ENCODE assay signal across 1 cellular context in genomic region chr10:119650692-119651513, GRCh38.
TF ChIP-seq lines count a peak whose summit lies in the region.

TSS of gene BAG3 (plus strand) at chr10:119651380. CDS start at chr10:119651676, 296 bp downstream.

TF ChIP-seq in K562, 482 proteins besides CTCF, POLR2A, EP300 and RAD21 (continued from another document and continues in another):
- TF ChIP-seq PRDM10 (IDR thresholded peaks at IDR 0.05; ENCODE audit: partially characterized antibody): no peak
- peak; percentile 30; the same call in 1 of the 2 replicates for TF ChIP-seq CTBP1 (IDR thresholded peaks at IDR 0.05; ENCODE audit: borderline replicate concordance)
- TF ChIP-seq ETV1 (tag; conservative IDR thresholded peaks at IDR 0.05; ENCODE audit: low read depth): peak; percentile 74
- TF ChIP-seq HSF4 (CRISPR knock-in tag; IDR thresholded peaks at IDR 0.05; ENCODE audit: borderline replicate concordance): no peak
- TF ChIP-seq ZNF764 (CRISPR knock-in tag; IDR thresholded peaks at IDR 0.05; ENCODE audit: low read depth): no peak
- TF ChIP-seq ETV5 (CRISPR knock-in tag; IDR thresholded peaks at IDR 0.05; ENCODE audit: low read depth): 0 out of 2 replicates have a peak, but pooled peaks have one; percentile 18
- no peak for TF ChIP-seq HINFP (tag; conservative IDR thresholded peaks at IDR 0.05; ENCODE audit: low read depth)
- TF ChIP-seq ZFX (CRISPR knock-in tag; IDR thresholded peaks at IDR 0.05): no peak
- TF ChIP-seq NFRKB (IDR thresholded peaks at IDR 0.05; ENCODE audit: low read depth): peak; percentile 71
- no peak for TF ChIP-seq ZNF347 (CRISPR knock-in tag; IDR thresholded peaks at IDR 0.05; ENCODE audit: low read depth)
- no peak for TF ChIP-seq XRCC4 (IDR thresholded peaks at IDR 0.05; ENCODE audit: extremely low read depth, insufficient read depth, insufficient read length)
- TF ChIP-seq CC2D1A (IDR thresholded peaks at IDR 0.05): no peak
- TF ChIP-seq CCNT2 (IDR thresholded peaks at IDR 0.05; ENCODE audit: borderline replicate concordance, extremely low read depth, insufficient read length, low read depth, low read length): peak; percentile 55
- TF ChIP-seq HNRNPK (IDR thresholded peaks at IDR 0.05; ENCODE audit: low read depth, low read length, poor library complexity, severe bottlenecking): no peak
- no peak for TF ChIP-seq LEF1 (IDR thresholded peaks at IDR 0.05)
- no peak for TF ChIP-seq MXI1 (IDR thresholded peaks at IDR 0.05; ENCODE audit: low read depth, low read length)
- no peak for TF ChIP-seq ZNF41 (CRISPR knock-in tag; conservative IDR thresholded peaks at IDR 0.05)
- no peak for TF ChIP-seq FOS (IDR thresholded peaks at IDR 0.05; ENCODE audit: extremely low read depth, insufficient read length)
- no peak for TF ChIP-seq XRCC5 (IDR thresholded peaks at IDR 0.05; ENCODE audit: low read depth, low read length)
- TF ChIP-seq TGIF2 (CRISPR knock-in tag; IDR thresholded peaks at IDR 0.05): no peak
- peak in 1 of 2 experiments; percentile 50; a peak in 1 of 4 replicates for TF ChIP-seq RCOR1 (IDR thresholded peaks at IDR 0.05; ENCODE audit: borderline replicate concordance in 1 of 2, low read depth in 2 of 2, low read length in 2 of 2)
- TF ChIP-seq TCF7 (IDR thresholded peaks at IDR 0.05; ENCODE audit: borderline replicate concordance): no peak
- no peak for TF ChIP-seq DMBX1 (CRISPR knock-in tag; IDR thresholded peaks at IDR 0.05; ENCODE audit: borderline replicate concordance)
- no peak for TF ChIP-seq ZNF766 (CRISPR knock-in tag; conservative IDR thresholded peaks at IDR 0.05)
- TF ChIP-seq, protein P1, sequence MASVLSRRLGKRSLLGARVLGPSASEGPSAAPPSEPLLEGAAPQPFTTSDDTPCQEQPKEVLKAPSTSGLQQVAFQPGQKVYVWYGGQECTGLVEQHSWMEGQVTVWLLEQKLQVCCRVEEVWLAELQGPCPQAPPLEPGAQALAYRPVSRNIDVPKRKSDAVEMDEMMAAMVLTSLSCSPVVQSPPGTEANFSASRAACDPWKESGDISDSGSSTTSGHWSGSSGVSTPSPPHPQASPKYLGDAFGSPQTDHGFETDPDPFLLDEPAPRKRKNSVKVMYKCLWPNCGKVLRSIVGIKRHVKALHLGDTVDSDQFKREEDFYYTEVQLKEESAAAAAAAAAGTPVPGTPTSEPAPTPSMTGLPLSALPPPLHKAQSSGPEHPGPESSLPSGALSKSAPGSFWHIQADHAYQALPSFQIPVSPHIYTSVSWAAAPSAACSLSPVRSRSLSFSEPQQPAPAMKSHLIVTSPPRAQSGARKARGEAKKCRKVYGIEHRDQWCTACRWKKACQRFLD (CRISPR knock-in tag; IDR thresholded peaks at IDR 0.05): 0 out of 2 replicates have a peak, but pooled peaks have one; percentile 62
- TF ChIP-seq MCM3 (IDR thresholded peaks at IDR 0.05): no peak
- TF ChIP-seq ZNF324 (CRISPR knock-in tag; IDR thresholded peaks at IDR 0.05): no peak
- no peak for TF ChIP-seq ETS2 (tag; IDR thresholded peaks at IDR 0.05; ENCODE audit: borderline replicate concordance, poor library complexity, severe bottlenecking)
- no peak for TF ChIP-seq NCOA1 (IDR thresholded peaks at IDR 0.05; ENCODE audit: low read depth)
- no peak for TF ChIP-seq PATZ1 (CRISPR knock-in tag; IDR thresholded peaks at IDR 0.05; ENCODE audit: borderline replicate concordance)
- no peak for TF ChIP-seq MEF2D (tag; conservative IDR thresholded peaks at IDR 0.05; ENCODE audit: low read depth)
- TF ChIP-seq U2AF1 (optimal IDR thresholded peaks at IDR 0.05; ENCODE audit: low read depth, low read length): no peak
- peak; percentile 77 for TF ChIP-seq GABPA (tag; conservative IDR thresholded peaks at IDR 0.05; ENCODE audit: low read depth)
- TF ChIP-seq GATAD2B (IDR thresholded peaks at IDR 0.05; ENCODE audit: borderline replicate concordance): no peak
- TF ChIP-seq CHD1 (IDR thresholded peaks at IDR 0.05; ENCODE audit: low read length): no peak
- peak; percentile 79 for TF ChIP-seq POLR2AphosphoS5 (IDR thresholded peaks at IDR 0.05; ENCODE audit: control insufficient read depth, insufficient read depth, low read depth, low read length)
- TF ChIP-seq NFXL1 (CRISPR knock-in tag; IDR thresholded peaks at IDR 0.05): no peak
- TF ChIP-seq NFIC (IDR thresholded peaks at IDR 0.05): no peak
- no peak for TF ChIP-seq ARID2 (IDR thresholded peaks at IDR 0.05)
- TF ChIP-seq ZNF696 (CRISPR knock-in tag; conservative IDR thresholded peaks at IDR 0.05): no peak
- no peak for TF ChIP-seq NR4A1 (CRISPR knock-in tag; IDR thresholded peaks at IDR 0.05)
- TF ChIP-seq NR4A1 (tag; IDR thresholded peaks at IDR 0.05): no peak
- TF ChIP-seq ELF4 (CRISPR knock-in tag; IDR thresholded peaks at IDR 0.05): no peak; the same call in 1 of the 2 replicates
- peak; percentile 30 for TF ChIP-seq HMGN3 (IDR thresholded peaks at IDR 0.05; ENCODE audit: borderline replicate concordance, extremely low read depth, insufficient read length, low read depth, low read length)
- no peak for TF ChIP-seq HMG20B (CRISPR knock-in tag; IDR thresholded peaks at IDR 0.05)
- TF ChIP-seq NRF1 (conservative IDR thresholded peaks at IDR 0.05 in 1 of 2, IDR thresholded peaks at IDR 0.05 in 1 of 2): peak; percentile 80 to 81
- TF ChIP-seq CHD4 (IDR thresholded peaks at IDR 0.05; ENCODE audit: insufficient read depth, insufficient replicate concordance, low read depth, low read length, poor library complexity, severe bottlenecking): no peak
- TF ChIP-seq ATF1 (CRISPR knock-in tag; IDR thresholded peaks at IDR 0.05): no peak
- 0 out of 2 replicates have a peak, but pooled peaks have one; percentile 24 for TF ChIP-seq ATF1 (tag; IDR thresholded peaks at IDR 0.05)
- no peak for TF ChIP-seq NR2F6 (CRISPR knock-in tag; IDR thresholded peaks at IDR 0.05)
- TF ChIP-seq SMAD1 (IDR thresholded peaks at IDR 0.05; ENCODE audit: low read depth, low read length, partially characterized antibody): no peak
- no peak for TF ChIP-seq TAF9B (IDR thresholded peaks at IDR 0.05; ENCODE audit: partially characterized antibody)
- TF ChIP-seq HDGF (IDR thresholded peaks at IDR 0.05): no peak
- TF ChIP-seq, protein P2, sequence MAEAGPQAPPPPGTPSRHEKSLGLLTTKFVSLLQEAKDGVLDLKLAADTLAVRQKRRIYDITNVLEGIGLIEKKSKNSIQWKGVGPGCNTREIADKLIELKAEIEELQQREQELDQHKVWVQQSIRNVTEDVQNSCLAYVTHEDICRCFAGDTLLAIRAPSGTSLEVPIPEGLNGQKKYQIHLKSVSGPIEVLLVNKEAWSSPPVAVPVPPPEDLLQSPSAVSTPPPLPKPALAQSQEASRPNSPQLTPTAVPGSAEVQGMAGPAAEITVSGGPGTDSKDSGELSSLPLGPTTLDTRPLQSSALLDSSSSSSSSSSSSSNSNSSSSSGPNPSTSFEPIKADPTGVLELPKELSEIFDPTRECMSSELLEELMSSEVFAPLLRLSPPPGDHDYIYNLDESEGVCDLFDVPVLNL (CRISPR knock-in tag; IDR thresholded peaks at IDR 0.05; ENCODE audit: low read depth): no peak
- no peak; the same call in 1 of the 2 replicates for TF ChIP-seq GABPB1 (CRISPR knock-in tag; IDR thresholded peaks at IDR 0.05)
- no peak for TF ChIP-seq KDM2B (CRISPR knock-in tag; IDR thresholded peaks at IDR 0.05)
- TF ChIP-seq RBM15 (IDR thresholded peaks at IDR 0.05; ENCODE audit: insufficient read depth, low read length): no peak
- TF ChIP-seq PHF21A (IDR thresholded peaks at IDR 0.05; ENCODE audit: borderline replicate concordance, low read depth): no peak
- TF ChIP-seq, protein P3, sequence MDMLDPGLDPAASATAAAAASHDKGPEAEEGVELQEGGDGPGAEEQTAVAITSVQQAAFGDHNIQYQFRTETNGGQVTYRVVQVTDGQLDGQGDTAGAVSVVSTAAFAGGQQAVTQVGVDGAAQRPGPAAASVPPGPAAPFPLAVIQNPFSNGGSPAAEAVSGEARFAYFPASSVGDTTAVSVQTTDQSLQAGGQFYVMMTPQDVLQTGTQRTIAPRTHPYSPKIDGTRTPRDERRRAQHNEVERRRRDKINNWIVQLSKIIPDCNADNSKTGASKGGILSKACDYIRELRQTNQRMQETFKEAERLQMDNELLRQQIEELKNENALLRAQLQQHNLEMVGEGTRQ (CRISPR knock-in tag; IDR thresholded peaks at IDR 0.05): no peak
- no peak for TF ChIP-seq ZNF3 (CRISPR knock-in tag; IDR thresholded peaks at IDR 0.05)
- TF ChIP-seq ZNF12 (CRISPR knock-in tag; IDR thresholded peaks at IDR 0.05): no peak
- TF ChIP-seq ZKSCAN3 (CRISPR knock-in tag; IDR thresholded peaks at IDR 0.05): no peak
- TF ChIP-seq PRPF4 (IDR thresholded peaks at IDR 0.05; ENCODE audit: insufficient read depth, low read depth, low read length, poor library complexity, severe bottlenecking): peak; percentile 86
- TF ChIP-seq ZBTB8A (IDR thresholded peaks at IDR 0.05; ENCODE audit: partially characterized antibody): no peak
- peak; percentile 87 for TF ChIP-seq VEZF1 (CRISPR knock-in tag; IDR thresholded peaks at IDR 0.05)
- TF ChIP-seq CBFB (CRISPR knock-in tag; IDR thresholded peaks at IDR 0.05): no peak
- TF ChIP-seq, protein P4, sequence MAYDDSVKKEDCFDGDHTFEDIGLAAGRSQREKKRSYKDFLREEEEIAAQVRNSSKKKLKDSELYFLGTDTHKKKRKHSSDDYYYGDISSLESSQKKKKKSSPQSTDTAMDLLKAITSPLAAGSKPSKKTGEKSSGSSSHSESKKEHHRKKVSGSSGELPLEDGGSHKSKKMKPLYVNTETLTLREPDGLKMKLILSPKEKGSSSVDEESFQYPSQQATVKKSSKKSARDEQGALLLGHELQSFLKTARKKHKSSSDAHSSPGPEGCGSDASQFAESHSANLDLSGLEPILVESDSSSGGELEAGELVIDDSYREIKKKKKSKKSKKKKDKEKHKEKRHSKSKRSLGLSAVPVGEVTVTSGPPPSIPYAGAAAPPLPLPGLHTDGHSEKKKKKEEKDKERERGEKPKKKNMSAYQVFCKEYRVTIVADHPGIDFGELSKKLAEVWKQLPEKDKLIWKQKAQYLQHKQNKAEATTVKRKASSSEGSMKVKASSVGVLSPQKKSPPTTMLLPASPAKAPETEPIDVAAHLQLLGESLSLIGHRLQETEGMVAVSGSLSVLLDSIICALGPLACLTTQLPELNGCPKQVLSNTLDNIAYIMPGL (CRISPR knock-in tag; IDR thresholded peaks at IDR 0.05): no peak
- no peak for TF ChIP-seq U2AF2 (optimal IDR thresholded peaks at IDR 0.05; ENCODE audit: low read depth, low read length)
- no peak for TF ChIP-seq ILK (tag; IDR thresholded peaks at IDR 0.05; ENCODE audit: borderline replicate concordance, low read depth)
